8 cellular contexts compared by ENCODE assay signal in genomic region chrX:97320305-97320704, GRCh38.
"Had no signal": no experiment of that assay in that cellular context is flagged by ENCODE, and none has a peak within 500 bp of the region (broad histone marks: within the 10 kb centered on the region; RNA-seq: fewer than 3 reads in every experiment).

No MANE protein-coding gene starts in this region.

- H3K4me3 ChIP-seq: GM12878 had no signal

- DNase-seq: GDM1, GF-D8 had no signal

- ATAC-seq: GM12878 had no signal

- FAIRE-seq: G401.6, GM12878, GM12891, GM12892, GM18507, GM19239 had no signal
